Comparison of ENCODE assay signal across 24 cellular contexts in genomic region chr4:25307596-25307995, GRCh38. TPM values are rescaled to one million over a fixed set of nuclear protein-coding genes. Genes with fewer than 3 reads are reported as not detected.
DNase-seq lines count a peak whose midpoint lies in the region; ATAC-seq, FAIRE-seq and TF ChIP-seq lines count a peak whose summit lies in the region.
"Had no signal": no experiment of that assay in that cellular context is flagged by ENCODE, and none has a peak within 500 bp of the region (broad histone marks: within the 10 kb centered on the region; RNA-seq: fewer than 3 reads in every experiment).

No MANE protein-coding gene starts in this region.

- TF ChIP-seq POLR2A in K562 (conservative IDR thresholded peaks at IDR 0.05) (no peak), esophagus squamous epithelium (IDR thresholded peaks at IDR 0.05) (no peak)

- no peak for FAIRE-seq in K562 (lab: Jason Lieb, UNC)
- FAIRE-seq: GM18507 had no signal

- H3K4me1 Mint-ChIP-seq in T-helper 2 cell treated with Interferon-gamma antibody and Interleukin-4, amounts not matched to agents 5 μg/mL and 100 μg/mL, for 36 hours (ENCODE audit: low read depth), result peaks cover 12% of the 10 kb centered on the region

- H3K4me3 ChIP-seq in Karpas-422 (ENCODE audit: low read length), result no peak overlapping the region
- H3K4me3 ChIP-seq in K562, result no peak overlapping the region
- no peak overlapping the region for H3K4me3 ChIP-seq in esophagus squamous epithelium
- H3K4me3 ChIP-seq: BLaER1, PC-9, psoas muscle, upper lobe of right lung had no signal

- no peak overlapping the region for H3K4me2 ChIP-seq in Karpas-422 (ENCODE audit: low read depth, low read length, poor library complexity, severe bottlenecking)
- H3K4me2 ChIP-seq in K562 (ENCODE audit: insufficient read depth, low read length), result peak overlapping the region; percentile 12; the same call in 1 of the 2 replicates
- H3K4me2 ChIP-seq: BLaER1, PC-9 had no signal

- H3K9me2 ChIP-seq in Karpas-422 (replicated peaks; ENCODE audit: insufficient read depth, low read length), result no peaks in the 10 kb centered on the region

- no peak overlapping the region for H3K9ac ChIP-seq in Karpas-422 (ENCODE audit: low read length)
- H3K9ac ChIP-seq in K562 (ENCODE audit: insufficient read depth in 1 of 2, low read depth in 2 of 2, low read length in 2 of 2), result peak overlapping the region in 1 of 2 experiments; percentile 41; a peak in 1 of 4 replicates
- H3K9ac ChIP-seq: BLaER1 had no signal

- POLR2A ChIA-PET in K562 (lab: Yijun Ruan, JAX), result interaction anchor here (1.1 kb wide), 1 partner anchor 11 kb away, joined by 3 read pairs; no protein-coding TSS in a partner anchor

- H2AFZ ChIP-seq in Karpas-422 (ENCODE audit: low read length) (no peak overlapping the region), K562 (ENCODE audit: low read depth, low read length) (peak overlapping the region; percentile 78)
- H2AFZ ChIP-seq: PC-9 had no signal

- TF ChIP-seq EP300 in K562 (IDR thresholded peaks at IDR 0.05; ENCODE audit: low read length), result no peak

- H3K4me1 ChIP-seq in Karpas-422 (ENCODE audit: low read length) (peaks cover 15% of the 10 kb centered on the region), K562 (replicated peaks in 1 of 2; ENCODE audit: control insufficient read depth in 2 of 2, insufficient read depth in 2 of 2, low read length in 2 of 2) (peaks cover 4 to 16% of the 10 kb centered on the region in 2 experiments; a peak in 4 of 5 replicates), esophagus squamous epithelium (peaks cover 0 to 14% (median 0%) of the 10 kb centered on the region in 3 donors)
- H3K4me1 ChIP-seq: psoas muscle, upper lobe of right lung had no signal

- TF ChIP-seq CTCF in K562 (IDR thresholded peaks at IDR 0.05 in 2 of 3, conservative IDR thresholded peaks at IDR 0.05 in 1 of 3; ENCODE audit: insufficient read depth in 2 of 3, low read depth in 1 of 3, low read length in 3 of 3), result no peak
- TF ChIP-seq CTCF in esophagus squamous epithelium (IDR thresholded peaks at IDR 0.05), result no peak

- no peak overlapping the region for H3K27ac Mint-ChIP-seq in T-helper 2 cell treated with Interferon-gamma antibody and Interleukin-4, amounts not matched to agents 5 μg/mL and 100 μg/mL, for 36 hours
- H3K27ac Mint-ChIP-seq: activated CD4-positive, alpha-beta T cell treated with anti-CD3 and anti-CD28 coated beads, Interleukin-2, amount 10 ng/mL, durations not matched to agents 7 days and 5 days; activated naive CD8-positive, alpha-beta T cell treated with anti-CD3 and anti-CD28 coated beads, Interleukin-2, amount 50 U/mL, for 24 hours; stimulated activated naive CD8-positive, alpha-beta T cell treated with anti-CD3 and anti-CD28 coated beads, Interleukin-15, amount 100 ng/mL, for 72 hours had no signal

- no TSS peak for BruUV-seq in K562 (replicated peaks; lab: Mats Ljungman, UMichigan)

- peak; percentile 29 for DNase-seq in Karpas-422
- DNase-seq in K562 (ENCODE audit: extremely low read depth in 1 of 4, low spot score in 3 of 4), result no peak
- peak; percentile 46 for DNase-seq in midbrain (lab: John Stamatoyannopoulos, UW)
- peak in 13 of 49 donors; percentile 2 to 38 (median 18) for DNase-seq in substantia nigra (lab: John Stamatoyannopoulos, UW)
- no peak for DNase-seq in effector CD4-positive, alpha-beta T cell
- DNase-seq in esophagus squamous epithelium (lab: John Stamatoyannopoulos, UW), result no peak
- DNase-seq in GF-D8 (lab: John Stamatoyannopoulos, UW), result no peak
- no peak for DNase-seq in T-helper 2 cell treated with Interferon-gamma antibody and Interleukin-4, amounts not matched to agents 5 μg/mL and 100 μg/mL, for 36 hours (ENCODE audit: low spot score)
- DNase-seq: activated CD4-positive, alpha-beta T cell treated with anti-CD3 and anti-CD28 coated beads, Interleukin-2, amount 10 ng/mL, durations not matched to agents 7 days and 5 days; activated naive CD8-positive, alpha-beta T cell treated with anti-CD3 and anti-CD28 coated beads, Interleukin-2, amount 50 U/mL, for 24 hours; activated T-cell treated with anti-CD3 and anti-CD28 coated beads, Interleukin-2, amount 50 U/mL, for 4 hours; COR-L47; DMS79; effector CD8-positive, alpha-beta T cell; erythroblast; NCI-H146; NCI-H510A; PC-9; psoas muscle; SHP77; stimulated activated naive CD8-positive, alpha-beta T cell treated with anti-CD3 and anti-CD28 coated beads, Interleukin-15, amount 100 ng/mL, for 72 hours; upper lobe of right lung had no signal

- no peak overlapping the region for H3K27ac ChIP-seq in Karpas-422 (ENCODE audit: low read length)
- no peak overlapping the region for H3K27ac ChIP-seq in K562 (ENCODE audit: extremely low read depth, low read depth, low read length)
- peak overlapping the region; percentile 68 for H3K27ac ChIP-seq in substantia nigra (ENCODE audit: low read depth, low read length, poor library complexity, severe bottlenecking)
- no peak overlapping the region for H3K27ac ChIP-seq in esophagus squamous epithelium
- H3K27ac ChIP-seq: BLaER1, PC-9, psoas muscle, upper lobe of right lung had no signal

- no peaks in the 10 kb centered on the region for H3K36me3 Mint-ChIP-seq in T-helper 2 cell treated with Interferon-gamma antibody and Interleukin-4, amounts not matched to agents 5 μg/mL and 100 μg/mL, for 36 hours (ENCODE audit: low read depth)

- H3K9me3 ChIP-seq in Karpas-422 (ENCODE audit: low read length) (no peaks in the 10 kb centered on the region), K562 (replicated peaks; ENCODE audit: control insufficient read depth, insufficient read depth, low read depth, low read length) (no peaks in the 10 kb centered on the region), esophagus squamous epithelium (no peaks in the 10 kb centered on the region)
- H3K9me3 ChIP-seq: BLaER1, psoas muscle, upper lobe of right lung had no signal

- no peaks in the 10 kb centered on the region for H3K27me3 Mint-ChIP-seq in T-helper 2 cell treated with Interferon-gamma antibody and Interleukin-4, amounts not matched to agents 5 μg/mL and 100 μg/mL, for 36 hours (ENCODE audit: low read depth)

- TF ChIP-seq RAD21 in K562 (CRISPR knock-in tag; conservative IDR thresholded peaks at IDR 0.05 in 1 of 2, IDR thresholded peaks at IDR 0.05 in 1 of 2), result no peak

- H4K20me1 ChIP-seq in Karpas-422 (ENCODE audit: insufficient read depth, low read depth, low read length) (no peaks in the 10 kb centered on the region), K562 (replicated peaks; ENCODE audit: control insufficient read depth, insufficient read depth, low read length) (no peaks in the 10 kb centered on the region)
- H4K20me1 ChIP-seq: BLaER1 had no signal

- no peak overlapping the region for H3K4me3 Mint-ChIP-seq in T-helper 2 cell treated with Interferon-gamma antibody and Interleukin-4, amounts not matched to agents 5 μg/mL and 100 μg/mL, for 36 hours
- H3K4me3 Mint-ChIP-seq: activated CD4-positive, alpha-beta T cell treated with anti-CD3 and anti-CD28 coated beads, Interleukin-2, amount 10 ng/mL, durations not matched to agents 7 days and 5 days; activated naive CD8-positive, alpha-beta T cell treated with anti-CD3 and anti-CD28 coated beads, Interleukin-2, amount 50 U/mL, for 24 hours; activated T-cell treated with anti-CD3 and anti-CD28 coated beads, Interleukin-2, amount 50 U/mL, for 4 hours; stimulated activated naive CD8-positive, alpha-beta T cell treated with anti-CD3 and anti-CD28 coated beads, Interleukin-15, amount 100 ng/mL, for 72 hours had no signal

- CTCF ChIA-PET in K562 (lab: Yijun Ruan, JAX; ENCODE audit: low intra/inter-chr PET ratio), result no interaction called here

- 38% methylated on average over 7 of the region's 7 CpGs for WGBS in K562 (ENCODE audit: insufficient coverage, low coverage, missing lambda C conversion rate)
- WGBS in esophagus squamous epithelium, 2 donors, result 86 to 93% methylated on average over 2 to 7 of the region's 7 CpGs

- intact Hi-C loops in K562 (cut with micrococcal nuclease) (no loop called here), esophagus squamous epithelium (cut with DNase I) (no loop called here)

- in situ Hi-C loops in K562 (cut with MboI), result no loop called here

- no peaks in the 10 kb centered on the region for H3K9me3 Mint-ChIP-seq in T-helper 2 cell treated with Interferon-gamma antibody and Interleukin-4, amounts not matched to agents 5 μg/mL and 100 μg/mL, for 36 hours
- H3K9me3 Mint-ChIP-seq: activated CD4-positive, alpha-beta T cell treated with anti-CD3 and anti-CD28 coated beads, Interleukin-2, amount 10 ng/mL, durations not matched to agents 7 days and 5 days; activated naive CD8-positive, alpha-beta T cell treated with anti-CD3 and anti-CD28 coated beads, Interleukin-2, amount 50 U/mL, for 24 hours; activated T-cell treated with anti-CD3 and anti-CD28 coated beads, Interleukin-2, amount 50 U/mL, for 4 hours; stimulated activated naive CD8-positive, alpha-beta T cell treated with anti-CD3 and anti-CD28 coated beads, Interleukin-15, amount 100 ng/mL, for 72 hours had no signal

- no peaks in the 10 kb centered on the region for H3K36me3 ChIP-seq in Karpas-422 (ENCODE audit: insufficient read depth, low read length)
- no peaks in the 10 kb centered on the region for H3K36me3 ChIP-seq in K562 (ENCODE audit: control insufficient read depth, insufficient read depth, low read length)
- H3K36me3 ChIP-seq in esophagus squamous epithelium, result no peaks in the 10 kb centered on the region
- H3K36me3 ChIP-seq: BLaER1, upper lobe of right lung had no signal

- H3K79me2 ChIP-seq in Karpas-422 (ENCODE audit: low read length) (no peaks in the 10 kb centered on the region), K562 (ENCODE audit: control insufficient read depth, insufficient read depth, low read length) (no peaks in the 10 kb centered on the region; the same call in 2 of the 3 replicates)

- no peaks in the 10 kb centered on the region for H3K9me1 ChIP-seq in K562 (ENCODE audit: control insufficient read depth, insufficient read depth, low read length)

- no peaks in the 10 kb centered on the region for H3K27me3 ChIP-seq in Karpas-422 (ENCODE audit: low read length)
- H3K27me3 ChIP-seq in K562 (ENCODE audit: control insufficient read depth in 2 of 2, insufficient read depth in 2 of 2, low read length in 2 of 2), result 0 out of 5 replicates have a peak, but pooled peaks cover 0 to 6% of the 10 kb centered on the region in 2 experiments
- peaks cover 0 to 9% (median 0%) of the 10 kb centered on the region in 4 donors for H3K27me3 ChIP-seq in esophagus squamous epithelium
- H3K27me3 ChIP-seq: BLaER1, upper lobe of right lung had no signal

- ATAC-seq in K562, result no peak
- ATAC-seq: activated naive CD8-positive, alpha-beta T cell treated with anti-CD3 and anti-CD28 coated beads, Interleukin-2, amount 50 U/mL, for 24 hours; activated T-cell treated with anti-CD3 and anti-CD28 coated beads, Interleukin-2, amount 50 U/mL, for 4 hours; psoas muscle; stimulated activated naive CD8-positive, alpha-beta T cell treated with anti-CD3 and anti-CD28 coated beads, Interleukin-15, amount 100 ng/mL, for 72 hours; upper lobe of right lung had no signal

RNA-seq across cellular contexts. Expression of gene ZCCHC4, which starts 5.0 kb away (rescaled TPM):
- 11.2 and 11.7 TPM in 2 replicates for total RNA-seq in Karpas-422 (2014; rRNA removed; shearing (Covaris generic); ENCODE audit: low replicate concordance)
- 29.2 and 64.5 TPM in 2 replicates for total RNA-seq in K562 (2011; cell fraction: chromatin; rRNA removed; ENCODE audit: low replicate concordance)
- 13.8 and 20.3 TPM in 2 replicates for total RNA-seq in K562 (2011; cell fraction: nucleolus; rRNA removed)
- 34.8 and 59.5 TPM in 2 replicates for total RNA-seq in K562 (2011; cell fraction: nucleoplasm; rRNA removed)
- total RNA-seq in K562 (2014; rRNA removed) (12.9 and 14.0 TPM in 2 replicates), K562 (2014; rRNA removed; fragmentation: Illumina TruSeq; extraction: Trizol) (20.5 and 21.3 TPM in 2 replicates), K562 (2015; rRNA removed; fragmentation: Illumina TruSeq; extraction: Trizol) (18.1 and 19.0 TPM in 2 replicates), K562 (2021) (13.6 and 14.3 TPM in 2 replicates), esophagus squamous epithelium (10 to 100 TPM in 2 of 4 donors, 1 to 10 TPM in 2; 5.6 to 13.9 (median 10.0) TPM)
- polyA plus RNA-seq in K562 (2011; rRNA removed) (20.4 and 26.1 TPM in 2 replicates), K562 (2014; fragmentation: Illumina TruSeq; extraction: Trizol) (16.4 and 17.6 TPM in 2 replicates), K562 (2014; fragmentation: Nextera tagmentation; extraction: Ambion mirVana) (1 to 10 TPM; 5.3 to 7.9 TPM), K562 (2014; rRNA removed) (14.3 and 15.2 TPM in 2 replicates)
- polyA plus RNA-seq in K562 (2011; cell fraction: cytosol; rRNA removed), result 6.8 and 13.3 TPM in 2 replicates
- 16.1 and 17.8 TPM in 2 replicates for polyA plus RNA-seq in K562 (2011; cell fraction: nucleus; rRNA removed)
- 8.6 and 9.2 TPM in 2 replicates for polyA plus RNA-seq in K562 (2012)
- polyA minus RNA-seq in K562 (2011; rRNA and poly(A)+ RNA removed), result 29.0 and 31.1 TPM in 2 replicates
- polyA minus RNA-seq in K562 (2011; cell fraction: cytosol; rRNA and poly(A)+ RNA removed), result 11.5 and 12.4 TPM in 2 replicates
- 25.6 and 45.3 TPM in 2 replicates for polyA minus RNA-seq in K562 (2011; cell fraction: nucleus; rRNA and poly(A)+ RNA removed)

Comparison
In these comparisons a context has a peak if more than half of its experiments do, and no peak if none do; other contexts are left out.
1. DNase-seq: peak in Karpas-422 (single experiment) and midbrain (single experiment); none in K562 (0 of 4), effector CD4-positive, alpha-beta T cell (single experiment), esophagus squamous epithelium (single experiment), GF-D8 (single experiment) and T-helper 2 cell treated with Interferon-gamma antibody and Interleukin-4, amounts not matched to agents 5 μg/mL and 100 μg/mL, for 36 hours (single experiment).